Comparison of ENCODE assay signal across 25 cellular contexts in genomic region chr6:81382852-81383251, GRCh38.
"Had no signal": no experiment of that assay in that cellular context is flagged by ENCODE, and none has a peak within 500 bp of the region (broad histone marks: within the 10 kb centered on the region; RNA-seq: fewer than 3 reads in every experiment).

No MANE protein-coding gene starts in this region.

- ATAC-seq: activated CD8-positive, alpha-beta T cell treated with anti-CD3 and anti-CD28 coated beads, Interleukin-2, amount 10 ng/mL, durations not matched to agents 7 days and 5 days; activated naive CD4-positive, alpha-beta T cell treated with anti-CD3 and anti-CD28 coated beads, Interleukin-2, amount 50 U/mL, for 72 hours; activated T-cell treated with anti-CD3 and anti-CD28 coated beads, Interleukin-2, amount 50 U/mL, for 4 hours; body of pancreas; Panc1 had no signal

- H3K4me1 ChIP-seq: body of pancreas, breast epithelium, SJCRH30 had no signal

- H3K4me3 ChIP-seq: adrenal gland, body of pancreas, breast epithelium, SJCRH30, SK-N-MC had no signal

- H3K9me3 ChIP-seq: adrenal gland, body of pancreas, breast epithelium, SJCRH30 had no signal

- H3K27me3 ChIP-seq: adrenal gland, body of pancreas, breast epithelium, SJCRH30 had no signal

- H3K27ac ChIP-seq: adrenal gland, body of pancreas, breast epithelium, SJCRH30, SK-N-MC had no signal

- H3K36me3 ChIP-seq: adrenal gland, breast epithelium, SJCRH30 had no signal

- DNase-seq: activated CD4-positive, alpha-beta T cell treated with anti-CD3 and anti-CD28 coated beads, Interleukin-2, amount 10 ng/mL, durations not matched to agents 24 days and 14 days; activated CD4-positive, alpha-beta T cell treated with anti-CD3 and anti-CD28 coated beads, Interleukin-2, amount 50 U/mL, for 48 hours; activated CD8-positive, alpha-beta T cell treated with anti-CD3 and anti-CD28 coated beads, Interleukin-2, amount 10 ng/mL, durations not matched to agents 7 days and 5 days; activated gamma-delta T cell treated with Interleukin-2 at 50 U/mL for 16 hours; activated naive CD4-positive, alpha-beta T cell treated with anti-CD3 and anti-CD28 coated beads for 36 hours; activated T-cell treated with anti-CD3 and anti-CD28 coated beads, Interleukin-2, amount 50 U/mL, for 4 hours; body of pancreas; NCI-H1105 treated with DMSO at 0.1 percent for 48 hours; NCI-H1436; NCI-H1694; NCI-H1930; NCI-H2081 treated with DMSO at 0.1 percent for 48 hours; NCI-H2171; NCI-H510A treated with DMSO at 0.1 percent for 48 hours; NCI-H526 treated with DMSO at 0.1 percent for 48 hours; NCI-H82; SHP77; SJCRH30; T1000 had no signal

- FAIRE-seq: astrocyte had no signal
